30 cellular contexts compared by ENCODE assay signal in the genomic region with DNA sequence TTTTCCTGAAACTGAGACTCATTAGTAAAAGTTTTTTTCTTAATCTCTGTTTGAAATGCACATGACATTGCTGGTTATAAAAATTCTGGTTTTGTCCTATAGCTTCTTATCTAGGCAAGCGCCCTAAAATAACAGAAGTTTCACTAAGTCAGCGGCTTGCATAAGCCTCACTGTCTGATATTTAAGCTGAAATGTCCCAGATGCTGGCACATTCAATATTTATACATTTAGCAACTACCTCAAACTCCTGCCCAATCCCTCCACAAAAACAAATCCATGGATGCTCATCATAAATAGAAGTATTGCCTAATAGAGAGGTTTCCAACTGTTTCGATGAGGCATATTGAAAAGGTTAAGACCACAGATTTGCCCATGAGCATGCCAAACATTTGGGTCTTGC.
"Had no signal": no experiment of that assay in that cellular context is flagged by ENCODE, and none has a peak within 500 bp of the region (broad histone marks: within the 10 kb centered on the region; RNA-seq: fewer than 3 reads in every experiment).

No MANE protein-coding gene starts in this region.

- ATAC-seq: activated CD8-positive, alpha-beta memory T cell treated with anti-CD3 and anti-CD28 coated beads, Interleukin-2, amount 10 ng/mL, durations not matched to agents 7 days and 5 days had no signal

- H3K27me3 Mint-ChIP-seq: activated CD4-positive, alpha-beta memory T cell treated with anti-CD3 and anti-CD28 coated beads, Interleukin-2, amount 10 ng/mL, durations not matched to agents 7 days and 5 days; activated CD8-positive, alpha-beta memory T cell treated with anti-CD3 and anti-CD28 coated beads, Interleukin-2, amount 10 ng/mL, durations not matched to agents 7 days and 5 days had no signal

- H3K27ac Mint-ChIP-seq: activated CD4-positive, alpha-beta memory T cell treated with anti-CD3 and anti-CD28 coated beads, Interleukin-2, amount 10 ng/mL, durations not matched to agents 7 days and 5 days; activated CD8-positive, alpha-beta memory T cell treated with anti-CD3 and anti-CD28 coated beads, Interleukin-2, amount 10 ng/mL, durations not matched to agents 7 days and 5 days; activated naive CD4-positive, alpha-beta T cell treated with anti-CD3 and anti-CD28 coated beads, Interleukin-2, amount 10 ng/mL, durations not matched to agents 7 days and 5 days; activated naive CD8-positive, alpha-beta T cell had no signal

- H3K27me3 ChIP-seq: ascending aorta had no signal

- H3K4me2 ChIP-seq: KMS-11 had no signal

- H3K9me3 ChIP-seq: ascending aorta had no signal

- H3K36me3 ChIP-seq: ascending aorta, WERI-Rb-1 had no signal

- H3K9me3 Mint-ChIP-seq: activated naive CD4-positive, alpha-beta T cell treated with anti-CD3 and anti-CD28 coated beads, Interleukin-2, amount 10 ng/mL, durations not matched to agents 7 days and 5 days had no signal

- H3K27ac ChIP-seq: ascending aorta, KMS-11, WERI-Rb-1 had no signal

- H3K4me3 ChIP-seq: ascending aorta had no signal

- H3K9ac ChIP-seq: KMS-11 had no signal

- DNase-seq: activated CD4-positive, alpha-beta memory T cell treated with anti-CD3 and anti-CD28 coated beads, Interleukin-2, amount 10 ng/mL, durations not matched to agents 7 days and 5 days; activated CD4-positive, alpha-beta T cell treated with anti-CD3 and anti-CD28 coated beads for 1 hour; activated CD4-positive, alpha-beta T cell treated with anti-CD3 and anti-CD28 coated beads for 48 hours; activated CD4-positive, CD25-positive, alpha-beta regulatory T cell; activated CD8-positive, alpha-beta memory T cell treated with anti-CD3 and anti-CD28 coated beads for 24 hours; activated CD8-positive, alpha-beta memory T cell treated with anti-CD3 and anti-CD28 coated beads, Interleukin-2, amount 10 ng/mL, durations not matched to agents 7 days and 5 days; activated CD8-positive, alpha-beta memory T cell treated with anti-CD3 and anti-CD28 coated beads, Interleukin-2, amount 50 U/mL, for 48 hours; activated effector memory CD4-positive, alpha-beta T cell treated with Interleukin-2 at 50 U/mL for 16 hours; activated naive CD4-positive, alpha-beta T cell treated with anti-CD3 and anti-CD28 coated beads, Interleukin-2, amount 10 ng/mL, durations not matched to agents 7 days and 5 days; activated T-cell treated with anti-CD3 and anti-CD28 coated beads, Interleukin-2, amount 50 U/mL, for 48 hours; amygdala; NCI-H1092 treated with DMSO at 0.1 percent for 48 hours; NCI-H146; NCI-H187; NCI-H2029 treated with DMSO at 0.1 percent for 48 hours; NCI-H2107; NCI-H2171; NCI-H510A; NCI-H526; NCI-H748 treated with DMSO at 0.1 percent for 48 hours; NK-92 treated with Interleukin-12 subunit alpha and Interleukin-12 subunit beta, amount 100 ng/mL, for 24 hours; Right ventricle myocardium superior; SW 1271; T-helper 1 cell; T-helper 2 cell; T-helper 9 cell; WERI-Rb-1 had no signal

- H3K4me1 Mint-ChIP-seq: activated naive CD4-positive, alpha-beta T cell treated with anti-CD3 and anti-CD28 coated beads, Interleukin-2, amount 10 ng/mL, durations not matched to agents 7 days and 5 days had no signal

- H3K4me3 Mint-ChIP-seq: activated CD4-positive, alpha-beta memory T cell treated with anti-CD3 and anti-CD28 coated beads, Interleukin-2, amount 10 ng/mL, durations not matched to agents 7 days and 5 days; activated CD8-positive, alpha-beta memory T cell treated with anti-CD3 and anti-CD28 coated beads, Interleukin-2, amount 10 ng/mL, durations not matched to agents 7 days and 5 days; activated naive CD4-positive, alpha-beta T cell treated with anti-CD3 and anti-CD28 coated beads, Interleukin-2, amount 10 ng/mL, durations not matched to agents 7 days and 5 days; activated naive CD8-positive, alpha-beta T cell had no signal

- H3K4me1 ChIP-seq: ascending aorta had no signal
